27 cellular contexts compared by ENCODE assay signal in genomic region chr12:85274076-85274415, GRCh38. TPM values are rescaled to one million over a fixed set of nuclear protein-coding genes. Genes with fewer than 3 reads are reported as not detected.
"Had no signal": no experiment of that assay in that cellular context is flagged by ENCODE, and none has a peak within 500 bp of the region (broad histone marks: within the 10 kb centered on the region; RNA-seq: fewer than 3 reads in every experiment).

No MANE protein-coding gene starts in this region.

- H3K4me3 ChIP-seq: colonic mucosa, gastroesophageal sphincter, heart right ventricle, left lung, lung, right lobe of liver, skin epidermis had no signal

- H3K9me3 ChIP-seq: colonic mucosa, left lung, right lobe of liver had no signal

- H3K27ac Mint-ChIP-seq: activated naive CD8-positive, alpha-beta T cell treated with anti-CD3 and anti-CD28 coated beads for 36 hours; activated T-helper 2 cell treated with anti-CD3 and anti-CD28 coated beads, Interferon-gamma antibody, Interleukin-2, Interleukin-4, amounts not matched to agents 10 μg/mL and 5 μg/mL and 100 μg/mL, durations not matched to agents 14 hours and 24 hours and 36 hours; natural killer cell; stimulated activated naive CD8-positive, alpha-beta T cell treated with anti-CD3 and anti-CD28 coated beads, Interleukin-15, Interleukin-2, amounts not matched to agents 100 ng/mL and 50 ng/mL, for 24 hours; T-helper 1 cell treated with Interleukin-12 subunit alpha and Interleukin-12 subunit beta and Interleukin-4 antibody, amounts not matched to agents 30 μg/mL and 1 μg/mL, for 36 hours had no signal

- H3K27ac ChIP-seq: colonic mucosa, epithelial cell of prostate, gastroesophageal sphincter, heart right ventricle, left lung, parathyroid adenoma, right lobe of liver, skin epidermis, tibial artery had no signal

- H3K4me1 ChIP-seq: colonic mucosa, left lung, parathyroid adenoma had no signal

- H3K79me2 ChIP-seq: parathyroid adenoma had no signal

- ATAC-seq: activated T-cell treated with anti-CD3 and anti-CD28 coated beads, Interleukin-2, amount 50 U/mL, for 4 hours; gastroesophageal sphincter; heart right ventricle; left lung; natural killer cell; right lobe of liver had no signal

- H3K9ac ChIP-seq: parathyroid adenoma had no signal

- H2AFZ ChIP-seq: parathyroid adenoma had no signal

- H3K9me3 Mint-ChIP-seq: activated T-cell treated with anti-CD3 and anti-CD28 coated beads, Interleukin-2, amount 50 U/mL, for 4 hours; activated T-helper 2 cell treated with anti-CD3 and anti-CD28 coated beads, Interferon-gamma antibody, Interleukin-2, Interleukin-4, amounts not matched to agents 10 μg/mL and 5 μg/mL and 100 μg/mL, durations not matched to agents 14 hours and 24 hours and 36 hours; T-helper 1 cell treated with Interleukin-12 subunit alpha and Interleukin-12 subunit beta and Interleukin-4 antibody, amounts not matched to agents 30 μg/mL and 1 μg/mL, for 36 hours had no signal

- H3K36me3 ChIP-seq: colonic mucosa, gastroesophageal sphincter, heart right ventricle, left lung, right lobe of liver, tibial artery had no signal

- H3K4me3 Mint-ChIP-seq: activated naive CD8-positive, alpha-beta T cell treated with anti-CD3 and anti-CD28 coated beads for 36 hours; activated T-cell treated with anti-CD3 and anti-CD28 coated beads, Interleukin-2, amount 50 U/mL, for 4 hours; natural killer cell; stimulated activated naive CD8-positive, alpha-beta T cell treated with anti-CD3 and anti-CD28 coated beads, Interleukin-15, Interleukin-2, amounts not matched to agents 100 ng/mL and 50 ng/mL, for 24 hours; T-helper 1 cell treated with Interleukin-12 subunit alpha and Interleukin-12 subunit beta and Interleukin-4 antibody, amounts not matched to agents 30 μg/mL and 1 μg/mL, for 36 hours had no signal

- DNase-seq: activated CD4-positive, alpha-beta T cell treated with anti-CD3 and anti-CD28 coated beads for 4 hours; activated CD4-positive, alpha-beta T cell treated with anti-CD3 and anti-CD28 coated beads, Interleukin-2, amount 50 U/mL, for 48 hours; activated CD4-positive, CD25-positive, alpha-beta regulatory T cell; activated CD8-positive, alpha-beta memory T cell treated with anti-CD3 and anti-CD28 coated beads, Interleukin-2, amount 50 U/mL, for 48 hours; activated naive CD4-positive, alpha-beta T cell; activated naive CD8-positive, alpha-beta T cell treated with anti-CD3 and anti-CD28 coated beads for 36 hours; activated T-cell treated with anti-CD3 and anti-CD28 coated beads, Interleukin-2, amount 50 U/mL, for 4 hours; amniotic stem cell; colonic mucosa; heart right ventricle; midbrain; natural killer cell; right lobe of liver; stimulated activated CD4-positive, alpha-beta T cell treated with anti-CD3 and anti-CD28 coated beads, Interleukin-1b, Interleukin-23, amount 100 ng/mL, for 48 hours; T1000; tibial artery had no signal

- H3K36me3 Mint-ChIP-seq: activated naive CD8-positive, alpha-beta T cell treated with anti-CD3 and anti-CD28 coated beads for 36 hours; natural killer cell had no signal

- H3K4me1 Mint-ChIP-seq: natural killer cell had no signal

RNA-seq across cellular contexts. Expression of gene ALX1, which starts 6.0 kb away (rescaled TPM):
- total RNA-seq: activated CD8-positive, alpha-beta memory T cell treated with anti-CD3 and anti-CD28 coated beads for 36 hours; activated naive CD8-positive, alpha-beta T cell treated with anti-CD3 and anti-CD28 coated beads for 36 hours; activated T-cell treated with anti-CD3 and anti-CD28 coated beads, Interleukin-2, amount 50 U/mL, for 4 hours; activated T-helper 2 cell treated with anti-CD3 and anti-CD28 coated beads, Interferon-gamma antibody, Interleukin-2, Interleukin-4, amounts not matched to agents 10 μg/mL and 5 μg/mL and 100 μg/mL, durations not matched to agents 14 hours and 24 hours and 36 hours; colonic mucosa; gastroesophageal sphincter; heart right ventricle; left lung; natural killer cell; pulmonary artery endothelial cell; right lobe of liver had no signal
